21 cellular contexts compared by ENCODE assay signal in the genomic region with DNA sequence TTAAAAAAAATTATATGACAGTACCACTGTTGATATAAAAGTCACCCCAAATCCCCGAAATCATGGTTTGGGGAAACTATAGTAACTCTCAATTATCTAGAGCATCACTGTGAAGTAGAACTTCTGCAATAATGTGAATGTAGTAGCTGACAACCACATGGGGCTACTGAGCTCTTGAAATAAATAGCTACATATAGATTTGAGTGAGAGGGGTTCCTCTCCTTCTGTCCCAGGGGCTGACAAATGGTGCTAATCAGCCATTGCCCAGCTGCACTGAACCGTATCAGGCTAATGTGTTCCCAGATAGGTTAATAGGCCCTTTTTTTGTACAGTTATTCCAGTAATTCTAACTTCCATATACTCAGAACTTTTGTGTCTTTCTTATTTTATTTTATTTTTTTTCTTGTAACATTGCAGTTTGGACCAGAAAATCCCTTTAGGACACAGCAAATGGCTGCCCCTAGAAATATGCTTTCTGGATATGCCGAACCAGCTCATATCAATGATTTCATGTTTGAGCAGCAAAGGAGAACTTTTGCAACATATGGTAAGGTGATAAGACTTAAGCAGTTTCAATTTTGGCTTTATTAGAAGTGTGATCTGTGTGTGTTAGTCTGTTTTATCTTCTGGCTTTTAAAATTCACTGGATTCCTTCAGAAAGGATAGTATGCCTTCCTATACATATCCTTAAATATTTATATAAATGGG. TPM values are rescaled to one million over a fixed set of nuclear protein-coding genes. Genes with fewer than 3 reads are reported as not detected.
DNase-seq lines count a peak whose midpoint lies in the region; ATAC-seq, FAIRE-seq and TF ChIP-seq lines count a peak whose summit lies in the region.
"Had no signal": no experiment of that assay in that cellular context is flagged by ENCODE, and none has a peak within 500 bp of the region (broad histone marks: within the 10 kb centered on the region; RNA-seq: fewer than 3 reads in every experiment).

No MANE protein-coding gene starts in this region.

- H3K4me3 ChIP-seq in DOHH2 (ENCODE audit: low read length) (peak overlapping the region; percentile 52), K562 (no peak overlapping the region), mesendoderm (ENCODE audit: low read length) (no peak overlapping the region)
- H3K4me3 ChIP-seq: GM12878, GM23248 had no signal

- BruUV-seq in K562 (replicated peaks; lab: Mats Ljungman, UMichigan): no TSS peak

- peak overlapping the region; percentile 63 for H3K4me2 ChIP-seq in DOHH2 (ENCODE audit: low read length)
- H3K4me2 ChIP-seq in K562 (ENCODE audit: insufficient read depth, low read length): no peak overlapping the region
- H3K4me2 ChIP-seq in mesendoderm (ENCODE audit: low read length): no peak overlapping the region
- H3K4me2 ChIP-seq: SK-N-SH had no signal

- H3K4ac ChIP-seq in mesendoderm (ENCODE audit: low read depth, low read length): no peak overlapping the region

- H3K4me1 ChIP-seq in DOHH2 (ENCODE audit: control insufficient read depth, low read length) (peaks cover 69% of the 10 kb centered on the region), K562 (replicated peaks in 1 of 2; ENCODE audit: control insufficient read depth in 2 of 2, insufficient read depth in 2 of 2, low read length in 2 of 2) (peaks cover 0 to 3% of the 10 kb centered on the region in 2 experiments; a peak in 1 of 5 replicates), mesendoderm (ENCODE audit: control insufficient read depth, low read depth, low read length) (no peaks in the 10 kb centered on the region)

- H3K79me2 ChIP-seq in DOHH2 (ENCODE audit: control insufficient read depth, low read length) (peaks cover 73% of the 10 kb centered on the region), K562 (ENCODE audit: control insufficient read depth, insufficient read depth, low read length) (peaks cover 8% of the 10 kb centered on the region; the same call in 2 of the 3 replicates), mesendoderm (ENCODE audit: control insufficient read depth, insufficient read depth, low read length) (no peaks in the 10 kb centered on the region)

- H3F3A ChIP-seq in DOHH2 (ENCODE audit: control insufficient read depth, insufficient read depth): peaks cover 30% of the 10 kb centered on the region

- no peaks in the 10 kb centered on the region for H3K27me3 ChIP-seq in DOHH2 (ENCODE audit: control insufficient read depth, low read length)
- H3K27me3 ChIP-seq in K562 (ENCODE audit: control insufficient read depth in 2 of 2, insufficient read depth in 2 of 2, low read length in 2 of 2): no peaks in the 10 kb centered on the region
- no peaks in the 10 kb centered on the region for H3K27me3 ChIP-seq in mesendoderm (ENCODE audit: insufficient read depth, low read length, poor library complexity)

- H3K9me2 ChIP-seq in DOHH2 (replicated peaks; ENCODE audit: control insufficient read depth, low read length): no peaks in the 10 kb centered on the region
- H3K9me2 ChIP-seq: SK-N-SH had no signal

- no peak overlapping the region for H2BK120ac ChIP-seq in mesendoderm (ENCODE audit: low read depth, low read length)

- H2BK5ac ChIP-seq in mesendoderm (ENCODE audit: low read length): no peak overlapping the region

- TF ChIP-seq RAD21 in K562 (CRISPR knock-in tag; conservative IDR thresholded peaks at IDR 0.05 in 1 of 2, IDR thresholded peaks at IDR 0.05 in 1 of 2): no peak

- TF ChIP-seq POLR2A in K562 (conservative IDR thresholded peaks at IDR 0.05): no peak

- intact Hi-C loops in K562 (cut with micrococcal nuclease): no loop called here

- H3K18ac ChIP-seq in mesendoderm (ENCODE audit: low read length): no peak overlapping the region

- H3K36me3 ChIP-seq in DOHH2 (ENCODE audit: control insufficient read depth, low read length) (peaks cover 18% of the 10 kb centered on the region), K562 (ENCODE audit: control insufficient read depth, insufficient read depth, low read length) (no peaks in the 10 kb centered on the region; the same call in 2 of the 3 replicates), mesendoderm (ENCODE audit: control insufficient read depth, insufficient read depth, low read length) (no peaks in the 10 kb centered on the region)

- H2BK15ac ChIP-seq in mesendoderm (replicated peaks; ENCODE audit: low read depth): no peak overlapping the region

- H4K20me1 ChIP-seq in DOHH2 (ENCODE audit: control insufficient read depth, insufficient read depth, low read depth, low read length): no peaks in the 10 kb centered on the region
- no peaks in the 10 kb centered on the region for H4K20me1 ChIP-seq in K562 (replicated peaks; ENCODE audit: control insufficient read depth, insufficient read depth, low read length)

- no peak overlapping the region for H3K23ac ChIP-seq in mesendoderm (ENCODE audit: low read length)

- CTCF ChIA-PET in K562 (lab: Yijun Ruan, JAX; ENCODE audit: low intra/inter-chr PET ratio): no interaction called here

- no peak overlapping the region for H2AK5ac ChIP-seq in mesendoderm (ENCODE audit: low read length)

- in situ Hi-C loops in K562 (cut with MboI): no loop called here

- no peak overlapping the region for H2AFZ ChIP-seq in K562 (ENCODE audit: low read depth, low read length)
- H2AFZ ChIP-seq: GM23248 had no signal

- 46% methylated on average over 3 of the region's 3 CpGs for WGBS in K562 (ENCODE audit: insufficient coverage, low coverage, missing lambda C conversion rate)
- WGBS in mesendoderm (ENCODE audit: extremely low coverage, insufficient coverage, low lambda C conversion rate): no CpG with 5 or more reads among the region's 3 CpGs

- peaks cover 1% of the 10 kb centered on the region for H3K79me1 ChIP-seq in mesendoderm (ENCODE audit: low read length)

- H3K9me1 ChIP-seq in K562 (ENCODE audit: control insufficient read depth, insufficient read depth, low read length): no peaks in the 10 kb centered on the region

- TF ChIP-seq CTCF in DOHH2 (IDR thresholded peaks at IDR 0.05; ENCODE audit: low read depth, low read length, poor library complexity, severe bottlenecking): no peak
- TF ChIP-seq CTCF in K562 (IDR thresholded peaks at IDR 0.05 in 2 of 3, conservative IDR thresholded peaks at IDR 0.05 in 1 of 3; ENCODE audit: insufficient read depth in 2 of 3, low read depth in 1 of 3, low read length in 3 of 3): no peak

- DNase-seq in OCI-M2 (lab: John Stamatoyannopoulos, UW; ENCODE audit: unreplicated experiment) (peak; percentile 42), K562 (ENCODE audit: extremely low read depth in 1 of 4, low spot score in 3 of 4) (peak in 1 of 4 experiments; percentile 26), mesendoderm (peak; percentile 19), nucleus accumbens (lab: John Stamatoyannopoulos, UW) (no peak), urothelium cell line (ENCODE audit: low spot score) (no peak)
- DNase-seq in activated CD4-positive, alpha-beta T cell treated with anti-CD3 and anti-CD28 coated beads, Interleukin-2, amount 50 U/mL, for 4 hours: no peak
- DNase-seq: CD4-positive, CD25-positive, alpha-beta regulatory T cell; DMS79; GM23248; H9; KBM-7; NCI-H1105; NCI-H2081; NCI-H2171 treated with DMSO at 0.1 percent for 48 hours; NCI-H524 treated with DMSO at 0.1 percent for 48 hours; SHP77 treated with DMSO at 0.1 percent for 48 hours; SK-N-SH had no signal

- no peak overlapping the region for H4K8ac ChIP-seq in mesendoderm (ENCODE audit: low read depth, low read length)

- H3K9ac ChIP-seq in K562 (ENCODE audit: insufficient read depth in 1 of 2, low read depth in 2 of 2, low read length in 2 of 2) (no peak overlapping the region), mesendoderm (ENCODE audit: low read length) (no peak overlapping the region)
- H3K9ac ChIP-seq: GM23248, SK-N-SH had no signal

- H3K27ac ChIP-seq in DOHH2 (ENCODE audit: low read depth, low read length): peak overlapping the region; percentile 94
- peak overlapping the region; percentile 12; the same call in 1 of the 3 replicates for H3K27ac ChIP-seq in K562 (ENCODE audit: extremely low read depth, low read depth, low read length)
- H3K27ac ChIP-seq in mesendoderm (ENCODE audit: low read depth, low read length): no peak overlapping the region
- H3K27ac ChIP-seq: GM23248, RWPE1 had no signal

- POLR2A ChIA-PET in K562 (lab: Yijun Ruan, JAX): interaction anchor here (1.0 to 1.5 kb wide), 2 partner anchors 15 to 22 kb away, joined by 3 to 4 read pairs; a partner anchor contains a TSS

- TF ChIP-seq EP300 in K562 (IDR thresholded peaks at IDR 0.05; ENCODE audit: low read length): no peak

- H3K9me3 ChIP-seq in DOHH2 (ENCODE audit: control insufficient read depth, insufficient read depth, low read length): no peaks in the 10 kb centered on the region
- no peaks in the 10 kb centered on the region for H3K9me3 ChIP-seq in K562 (replicated peaks; ENCODE audit: control insufficient read depth, insufficient read depth, low read depth, low read length)
- H3K9me3 ChIP-seq: SK-N-SH had no signal

- no peak overlapping the region for H3K56ac ChIP-seq in mesendoderm (ENCODE audit: low read length)

- FAIRE-seq in K562 (lab: Jason Lieb, UNC) (no peak), urothelium cell line (lab: Jason Lieb, UNC) (no peak)
- FAIRE-seq: GM12878 had no signal

- ATAC-seq in K562 (peak; percentile 62), GM21576 (IDR thresholded peaks at IDR 0.05; ENCODE audit: unreplicated experiment) (no peak)
- ATAC-seq: GM12878 had no signal

- no peak overlapping the region for H4K5ac ChIP-seq in mesendoderm (ENCODE audit: low read length)

RNA-seq across cellular contexts. Expression of a gene that starts 21.1 kb away (rescaled TPM):
- 11.2 and 27.9 TPM in 2 replicates for total RNA-seq in K562 (2011; cell fraction: chromatin; rRNA removed; ENCODE audit: low replicate concordance)
- 3.7 and 5.8 TPM in 2 replicates for total RNA-seq in K562 (2011; cell fraction: nucleolus; rRNA removed)
- total RNA-seq in K562 (2011; cell fraction: nucleoplasm; rRNA removed): 7.2 and 11.5 TPM in 2 replicates
- total RNA-seq in K562 (2014; rRNA removed) (9.7 and 11.0 TPM in 2 replicates), K562 (2014; rRNA removed; fragmentation: Illumina TruSeq; extraction: Trizol) (24.3 and 26.4 TPM in 2 replicates), K562 (2015; rRNA removed; fragmentation: Illumina TruSeq; extraction: Trizol) (20.6 and 23.0 TPM in 2 replicates), K562 (2021) (15.1 and 16.8 TPM in 2 replicates)
- polyA plus RNA-seq in K562 (2011; rRNA removed) (21.1 and 26.3 TPM in 2 replicates), K562 (2014; fragmentation: Illumina TruSeq; extraction: Trizol) (16.6 and 16.7 TPM in 2 replicates), K562 (2014; fragmentation: Nextera tagmentation; extraction: Ambion mirVana) (10 to 100 TPM; 14.9 to 15.7 TPM), K562 (2014; rRNA removed) (11.6 and 12.9 TPM in 2 replicates)
- 5.1 and 9.1 TPM in 2 replicates for polyA plus RNA-seq in K562 (2011; cell fraction: cytosol; rRNA removed)
- 4.4 and 5.6 TPM in 2 replicates for polyA plus RNA-seq in K562 (2011; cell fraction: nucleus; rRNA removed)
- 11.4 and 12.7 TPM in 2 replicates for polyA plus RNA-seq in K562 (2012)
- polyA minus RNA-seq in K562 (2011; rRNA and poly(A)+ RNA removed): 31.0 and 32.5 TPM in 2 replicates
- polyA minus RNA-seq in K562 (2011; cell fraction: cytosol; rRNA and poly(A)+ RNA removed): 10.6 and 13.6 TPM in 2 replicates
- 8.3 and 13.6 TPM in 2 replicates for polyA minus RNA-seq in K562 (2011; cell fraction: nucleus; rRNA and poly(A)+ RNA removed)
- polyA plus RNA-seq in mesendoderm (2013, experiment 1 of 2): 23.4 TPM
- 24.3 TPM for polyA plus RNA-seq in mesendoderm (2013, experiment 2 of 2)

RNA-seq across cellular contexts. Expression of a gene that starts 21.8 kb away (rescaled TPM):
- total RNA-seq in K562 (2011; cell fraction: chromatin; rRNA removed; ENCODE audit: low replicate concordance): 2.9 and 6.2 TPM in 2 replicates
- total RNA-seq in K562 (2011; cell fraction: nucleolus; rRNA removed): 1.6 and 2.2 TPM in 2 replicates
- total RNA-seq in K562 (2011; cell fraction: nucleoplasm; rRNA removed): 2.9 and 4.7 TPM in 2 replicates
- total RNA-seq in K562 (2014; rRNA removed): 2.5 and 4.8 TPM in 2 replicates
- total RNA-seq in K562 (2014; rRNA removed; fragmentation: Illumina TruSeq; extraction: Trizol): 7.5 and 7.9 TPM in 2 replicates
- total RNA-seq in K562 (2015; rRNA removed; fragmentation: Illumina TruSeq; extraction: Trizol): 4.9 and 5.1 TPM in 2 replicates
- total RNA-seq in K562 (2021): 12.6 and 13.0 TPM in 2 replicates
- polyA plus RNA-seq in K562 (2011; rRNA removed): 9.1 and 13.5 TPM in 2 replicates
- polyA plus RNA-seq in K562 (2011; cell fraction: cytosol; rRNA removed): 11.7 and 15.4 TPM in 2 replicates
- polyA plus RNA-seq in K562 (2011; cell fraction: nucleus; rRNA removed): 5.7 and 8.3 TPM in 2 replicates
- 6.1 and 11.1 TPM in 2 replicates for polyA plus RNA-seq in K562 (2012)
- polyA plus RNA-seq in K562 (2014; fragmentation: Illumina TruSeq; extraction: Trizol): 13.1 and 18.2 TPM in 2 replicates
- 1 to 10 TPM; 2.1 to 3.4 TPM for polyA plus RNA-seq in K562 (2014; fragmentation: Nextera tagmentation; extraction: Ambion mirVana)
- polyA plus RNA-seq in K562 (2014; rRNA removed): 5.6 and 7.4 TPM in 2 replicates
- polyA minus RNA-seq in K562 (2011; rRNA and poly(A)+ RNA removed): 5.5 and 9.1 TPM in 2 replicates
- 1.5 and 5.3 TPM in 2 replicates for polyA minus RNA-seq in K562 (2011; cell fraction: cytosol; rRNA and poly(A)+ RNA removed)
- 3.7 and 5.5 TPM in 2 replicates for polyA minus RNA-seq in K562 (2011; cell fraction: nucleus; rRNA and poly(A)+ RNA removed)
- polyA plus RNA-seq in mesendoderm (2013, experiment 1 of 2): 31.5 TPM
- 33.4 TPM for polyA plus RNA-seq in mesendoderm (2013, experiment 2 of 2)

Comparison
In these comparisons a context has a peak if more than half of its experiments do, and no peak if none do; other contexts are left out.
1. DNase-seq: peak in OCI-M2 (single experiment) and mesendoderm (single experiment); none in activated CD4-positive, alpha-beta T cell treated with anti-CD3 and anti-CD28 coated beads, Interleukin-2, amount 50 U/mL, for 4 hours (0 of 2), nucleus accumbens (0 of 56) and urothelium cell line (single experiment).